Comparison of ENCODE assay signal across 30 cellular contexts in the genomic region with DNA sequence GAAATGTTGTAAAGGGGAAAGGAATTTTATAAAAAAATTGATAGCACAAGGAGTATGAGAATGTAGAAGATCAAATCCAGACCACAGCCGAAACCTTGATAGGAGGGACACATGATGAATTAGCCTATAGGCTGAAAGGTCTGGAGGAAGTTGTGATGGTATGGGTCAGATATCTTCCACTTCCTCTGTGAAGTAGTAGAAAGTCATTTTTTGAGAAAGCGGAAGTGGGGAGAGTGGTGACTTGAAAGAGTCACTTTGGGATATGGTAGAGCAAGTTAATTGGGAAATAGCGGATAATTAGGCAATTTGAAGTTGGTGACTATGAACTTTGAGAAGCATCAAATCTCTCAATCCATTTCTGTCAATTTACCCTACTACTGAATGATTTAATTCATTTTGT.
"Had no signal": no experiment of that assay in that cellular context is flagged by ENCODE, and none has a peak within 500 bp of the region (broad histone marks: within the 10 kb centered on the region; RNA-seq: fewer than 3 reads in every experiment).

No MANE protein-coding gene starts in this region.

- H3K36me3 Mint-ChIP-seq: immature natural killer cell; naive B cell; stimulated activated effector memory CD8-positive, alpha-beta T cell treated with anti-CD3 and anti-CD28 coated beads, Interleukin-12 subunit alpha, Interleukin-12 subunit beta, amount 100 ng/mL, for 72 hours; type B pancreatic cell had no signal

- H3K27ac ChIP-seq: foreskin keratinocyte, heart left ventricle, ovary, prostate gland, skin epidermis, vagina, WERI-Rb-1 had no signal

- H3K27ac Mint-ChIP-seq: activated naive CD4-positive, alpha-beta T cell treated with anti-CD3 and anti-CD28 coated beads for 36 hours; activated T-helper 1 cell treated with anti-CD3 and anti-CD28 coated beads, Interleukin-12 subunit alpha, Interleukin-12 subunit beta, Interleukin-2, Interleukin-4 antibody, amounts not matched to agents 30 ng/mL and 10 ng/mL and 1 ng/mL, durations not matched to agents 14 hours and 24 hours and 36 hours; immature natural killer cell; naive B cell; nephron progenitor cell; stimulated activated effector memory CD8-positive, alpha-beta T cell treated with anti-CD3 and anti-CD28 coated beads, Interleukin-12 subunit alpha, Interleukin-12 subunit beta, amount 100 ng/mL, for 72 hours; stimulated activated naive CD8-positive, alpha-beta T cell treated with anti-CD3 and anti-CD28 coated beads, Interleukin-15, Interleukin-2, amounts not matched to agents 100 ng/mL and 50 ng/mL, for 24 hours; type B pancreatic cell had no signal

- H3K9me3 Mint-ChIP-seq: activated naive CD4-positive, alpha-beta T cell treated with anti-CD3 and anti-CD28 coated beads for 36 hours; activated T-helper 1 cell treated with anti-CD3 and anti-CD28 coated beads, Interleukin-12 subunit alpha, Interleukin-12 subunit beta, Interleukin-2, Interleukin-4 antibody, amounts not matched to agents 30 ng/mL and 10 ng/mL and 1 ng/mL, durations not matched to agents 14 hours and 24 hours and 36 hours; nephron progenitor cell; stimulated activated effector memory CD8-positive, alpha-beta T cell treated with anti-CD3 and anti-CD28 coated beads, Interleukin-12 subunit alpha, Interleukin-12 subunit beta, amount 100 ng/mL, for 72 hours; stimulated activated naive CD8-positive, alpha-beta T cell treated with anti-CD3 and anti-CD28 coated beads, Interleukin-15, Interleukin-2, amounts not matched to agents 100 ng/mL and 50 ng/mL, for 24 hours; type B pancreatic cell had no signal

- H3K4me3 Mint-ChIP-seq: activated naive CD4-positive, alpha-beta T cell treated with anti-CD3 and anti-CD28 coated beads for 36 hours; activated T-helper 1 cell treated with anti-CD3 and anti-CD28 coated beads, Interleukin-12 subunit alpha, Interleukin-12 subunit beta, Interleukin-2, Interleukin-4 antibody, amounts not matched to agents 30 ng/mL and 10 ng/mL and 1 ng/mL, durations not matched to agents 14 hours and 24 hours and 36 hours; immature natural killer cell; naive B cell; nephron progenitor cell; stimulated activated effector memory CD8-positive, alpha-beta T cell treated with anti-CD3 and anti-CD28 coated beads, Interleukin-12 subunit alpha, Interleukin-12 subunit beta, amount 100 ng/mL, for 72 hours; stimulated activated naive CD8-positive, alpha-beta T cell treated with anti-CD3 and anti-CD28 coated beads, Interleukin-15, Interleukin-2, amounts not matched to agents 100 ng/mL and 50 ng/mL, for 24 hours; type B pancreatic cell had no signal

- DNase-seq: activated CD4-positive, alpha-beta T cell treated with anti-CD3 and anti-CD28 coated beads for 48 hours; activated CD4-positive, alpha-beta T cell treated with anti-CD3 and anti-CD28 coated beads, Interleukin-2, amount 50 U/mL, for 48 hours; activated CD8-positive, alpha-beta memory T cell treated with anti-CD3 and anti-CD28 coated beads, Interleukin-2, amount 50 U/mL, for 4 hours; activated effector memory CD4-positive, alpha-beta T cell treated with anti-CD3 and anti-CD28 coated beads, Interleukin-2, amount 50 U/mL, for 16 hours; activated naive CD4-positive, alpha-beta T cell treated with anti-CD3 and anti-CD28 coated beads for 36 hours; activated T-cell treated with anti-CD3 and anti-CD28 coated beads, Interleukin-2, amount 50 U/mL, for 1 hour; amniotic stem cell; caudate nucleus; foreskin keratinocyte; heart left ventricle; hypothalamus; immature natural killer cell; kidney; left colon; mammary epithelial cell; naive B cell; nephron progenitor cell; ovary; retina; stimulated activated CD4-positive, alpha-beta T cell treated with anti-CD3 and anti-CD28 coated beads, Interleukin-12 subunit alpha, Interleukin-12 subunit beta, amount 100 ng/mL, for 4 hours; stimulated activated CD4-positive, alpha-beta T cell treated with anti-CD3 and anti-CD28 coated beads, Interleukin-4, amount 100 ng/mL, for 1 hour; substantia nigra; WERI-Rb-1 had no signal

- H3K27me3 ChIP-seq: foreskin keratinocyte, heart left ventricle, ovary, vagina had no signal

- H3K4me3 ChIP-seq: heart left ventricle, ovary, prostate gland, skin epidermis, vagina had no signal

- H3K4me1 Mint-ChIP-seq: immature natural killer cell; naive B cell; stimulated activated effector memory CD8-positive, alpha-beta T cell treated with anti-CD3 and anti-CD28 coated beads, Interleukin-12 subunit alpha, Interleukin-12 subunit beta, amount 100 ng/mL, for 72 hours had no signal
